In the genomic region with DNA sequence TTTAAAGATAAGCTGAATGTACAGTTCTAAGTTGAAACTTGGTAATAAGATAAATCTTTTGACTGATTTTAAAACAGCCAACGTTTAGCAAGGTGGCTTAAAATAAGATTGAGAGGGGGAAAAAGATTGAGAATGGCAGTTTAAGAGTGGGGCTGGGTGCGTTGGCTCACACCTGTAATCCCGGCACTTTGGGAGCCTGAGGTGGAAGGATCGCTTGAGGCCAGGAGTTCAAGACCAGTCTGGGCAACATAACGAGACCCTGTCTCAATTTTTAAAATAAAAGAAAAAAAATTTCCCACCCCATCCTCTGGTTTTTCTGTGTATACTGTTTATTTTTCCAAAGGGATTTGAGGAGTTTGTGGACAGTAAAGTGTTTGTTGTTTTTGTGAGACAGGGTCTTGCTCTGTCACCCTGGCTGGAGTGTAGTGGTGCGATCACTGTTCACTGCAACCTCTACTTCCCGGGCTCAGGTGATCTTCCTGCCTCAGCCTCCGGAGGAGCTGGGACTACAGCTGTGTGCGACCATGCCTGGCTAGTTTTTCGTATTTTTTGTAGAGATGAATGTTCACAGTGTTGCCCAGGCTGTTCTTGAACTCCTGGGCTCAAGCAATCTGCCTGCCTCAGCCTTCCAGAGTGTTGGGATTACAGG, we compare ENCODE assay signal across 10 cellular contexts. TPM values are rescaled to one million over a fixed set of nuclear protein-coding genes. Genes with fewer than 3 reads are reported as not detected.
DNase-seq lines count a peak whose midpoint lies in the region; ATAC-seq and TF ChIP-seq lines count a peak whose summit lies in the region.
"Had no signal": no experiment of that assay in that cellular context is flagged by ENCODE, and none has a peak within 500 bp of the region (broad histone marks: within the 10 kb centered on the region; RNA-seq: fewer than 3 reads in every experiment).

No MANE protein-coding gene starts in this region.

- H3K27me3 ChIP-seq in GM06990 (replicated peaks; ENCODE audit: control insufficient read depth, insufficient read depth, low read length): no peaks in the 10 kb centered on the region
- H3K27me3 ChIP-seq in PC-9 (ENCODE audit: insufficient read depth, low read depth): no peaks in the 10 kb centered on the region
- no peaks in the 10 kb centered on the region for H3K27me3 ChIP-seq in esophagus muscularis mucosa
- no peaks in the 10 kb centered on the region for H3K27me3 ChIP-seq in sigmoid colon
- H3K27me3 ChIP-seq: spleen had no signal

- no peaks in the 10 kb centered on the region for H3K9me2 ChIP-seq in PC-9 (ENCODE audit: insufficient read depth)

- H3K4me3 ChIP-seq in GM06990 (replicated peaks; ENCODE audit: low read depth, low read length) (peak overlapping the region; percentile 79), PC-9 (peak overlapping the region; percentile 99), esophagus muscularis mucosa (no peak overlapping the region), sigmoid colon (no peak overlapping the region)

- no peak for TF ChIP-seq EP300 in esophagus muscularis mucosa (IDR thresholded peaks at IDR 0.05)
- TF ChIP-seq EP300 in sigmoid colon (IDR thresholded peaks at IDR 0.05): no peak

- H3K4me2 ChIP-seq in PC-9: peak overlapping the region; percentile 92

- POLR2A ChIA-PET in PC-9 (lab: Charles Lee; ENCODE audit: unreplicated experiment): interaction anchor here (0.6 kb wide), 1 partner anchor 74 kb away, joined by 6 read pairs; no protein-coding TSS in a partner anchor

- peaks cover 13% of the 10 kb centered on the region; the same call in 1 of the 2 replicates for H3F3A ChIP-seq in PC-9 (ENCODE audit: insufficient read depth, low read depth)

- intact Hi-C loops in PC-9 (cut with micrococcal nuclease; ENCODE audit: unreplicated experiment): loop anchor here (2.0 to 10.0 kb wide), 3 partner anchors 27 to 53 kb away; no protein-coding TSS in a partner anchor
- intact Hi-C loops in esophagus muscularis mucosa (cut with DNase I): loop anchor here (5.0 kb wide), 1 partner anchor 50 kb away; the partner anchor contains the start of gene LEO1
- intact Hi-C loops in sigmoid colon (cut with DNase I): no loop called here

- no peak for ATAC-seq in HG02870 (IDR thresholded peaks at IDR 0.05; ENCODE audit: unreplicated experiment)
- no peak for ATAC-seq in GM18505 (IDR thresholded peaks at IDR 0.05; ENCODE audit: unreplicated experiment)

- peaks cover 74% of the 10 kb centered on the region for H3K79me2 ChIP-seq in PC-9 (ENCODE audit: low read depth)

- H3K36me3 ChIP-seq in GM06990 (ENCODE audit: control insufficient read depth, insufficient read depth, low read length) (no peaks in the 10 kb centered on the region; the same call in 1 of the 2 replicates), PC-9 (ENCODE audit: low read depth) (no peaks in the 10 kb centered on the region), esophagus muscularis mucosa (no peaks in the 10 kb centered on the region), sigmoid colon (no peaks in the 10 kb centered on the region)
- H3K36me3 ChIP-seq: spleen had no signal

- H3K27ac ChIP-seq in PC-9: peak overlapping the region; percentile 83
- H3K27ac ChIP-seq in esophagus muscularis mucosa (replicated peaks in 1 of 4): peak overlapping the region; percentile 94 to 96 (median 95)
- H3K27ac ChIP-seq in sigmoid colon: peak overlapping the region; percentile 95 to 98 (median 96)

- no peak overlapping the region for H2AFZ ChIP-seq in PC-9

- H3K9me3 ChIP-seq in PC-9 (ENCODE audit: insufficient read depth, low read depth) (no peaks in the 10 kb centered on the region), esophagus muscularis mucosa (no peaks in the 10 kb centered on the region), sigmoid colon (no peaks in the 10 kb centered on the region)
- H3K9me3 ChIP-seq: spleen had no signal

- DNase-seq in GM06990 (ENCODE audit: extremely low read depth, insufficient read length) (no peak), PC-9 (no peak), esophagus muscularis mucosa (ENCODE audit: extremely low spot score) (no peak), sigmoid colon (no peak), HPDE6-E6E7 (ENCODE audit: extremely low spot score) (no peak), putamen (ENCODE audit: low spot score) (no peak)
- DNase-seq: spleen, T-cell had no signal

- TF ChIP-seq CTCF in GM06990 (IDR thresholded peaks at IDR 0.05; ENCODE audit: insufficient read depth, low read length, poor library complexity, severe bottlenecking) (no peak), PC-9 (conservative IDR thresholded peaks at IDR 0.05) (no peak), esophagus muscularis mucosa (IDR thresholded peaks at IDR 0.05) (no peak), sigmoid colon (IDR thresholded peaks at IDR 0.05) (no peak)

- CTCF ChIA-PET in PC-9 (lab: Charles Lee): interaction anchor here (0.7 kb wide), 1 partner anchor 120 kb away, joined by 4 read pairs; no protein-coding TSS in a partner anchor

- no TSS peak for BruUV-seq in PC-9 (replicated peaks; lab: Mats Ljungman, UMichigan)

- H4K20me1 ChIP-seq in PC-9 (ENCODE audit: insufficient read depth): peaks cover 7% of the 10 kb centered on the region; the same call in 1 of the 2 replicates

- H3K4me1 ChIP-seq in PC-9 (replicated peaks; ENCODE audit: insufficient read depth): peaks cover 16% of the 10 kb centered on the region
- H3K4me1 ChIP-seq in esophagus muscularis mucosa: peaks cover 34 to 44% (median 39%) of the 10 kb centered on the region in 4 donors
- H3K4me1 ChIP-seq in sigmoid colon: peaks cover 0 to 37% (median 32%) of the 10 kb centered on the region in 4 donors

- WGBS in esophagus muscularis mucosa: 68% methylated on average over 10 of the region's 10 CpGs
- 70 to 74% methylated on average over 10 of the region's 10 CpGs for WGBS in sigmoid colon, 2 donors

- TF ChIP-seq POLR2A in esophagus muscularis mucosa (IDR thresholded peaks at IDR 0.05; ENCODE audit: low read depth): no peak
- TF ChIP-seq POLR2A in sigmoid colon (IDR thresholded peaks at IDR 0.05): no peak
- TF ChIP-seq POLR2A in GM18505 (IDR thresholded peaks at IDR 0.05; ENCODE audit: borderline replicate concordance, extremely low read depth, insufficient read depth, insufficient read length): no peak

RNA-seq across cellular contexts. Expression of gene MAPK6, which starts 3.0 kb away (rescaled TPM):
- total RNA-seq in PC-9 (2021) (27.5 and 38.7 TPM in 2 replicates), esophagus muscularis mucosa (10 to 100 TPM; 13.3 to 19.4 (median 14.2) TPM), sigmoid colon (10 to 100 TPM; 17.3 to 24.1 (median 20.1) TPM)
- polyA plus RNA-seq in sigmoid colon: 10 to 100 TPM; 25.8 to 82.1 (median 35.4) TPM

RNA-seq across cellular contexts. Expression of gene LEO1, which starts 50.4 kb away (rescaled TPM):
- total RNA-seq in PC-9 (2021) (18.2 and 21.7 TPM in 2 replicates), esophagus muscularis mucosa (10 to 100 TPM in 2 of 4 donors, 1 to 10 TPM in 2; 7.9 to 14.1 (median 10.5) TPM), sigmoid colon (10 to 100 TPM in 3 of 4 donors, 1 to 10 TPM in 1; 7.4 to 15.3 (median 13.0) TPM)
- 10 to 100 TPM; 17.4 to 40.0 (median 25.5) TPM for polyA plus RNA-seq in sigmoid colon

Comparison
In these comparisons a context has a peak if more than half of its experiments do, and no peak if none do; other contexts are left out.
1. H3K4me3 ChIP-seq: peak in GM06990 (single experiment) and PC-9 (single experiment); none in esophagus muscularis mucosa (0 of 4) and sigmoid colon (0 of 4).
2. Peak in every context shown above with its lines, with median percentiles within 50 percentile points of each other: H3K27ac ChIP-seq.